ENCODE assay signal across 26 cellular contexts in genomic region chr2:191200910-191201309, GRCh38.
"Had no signal": no experiment of that assay in that cellular context is flagged by ENCODE, and none has a peak within 500 bp of the region (broad histone marks: within the 10 kb centered on the region; RNA-seq: fewer than 3 reads in every experiment).

No MANE protein-coding gene starts in this region.

- H3K9me3 Mint-ChIP-seq: effector memory CD8-positive, alpha-beta T cell; neural crest cell had no signal

- DNase-seq: activated CD4-positive, alpha-beta T cell treated with anti-CD3 and anti-CD28 coated beads for 36 hours; activated CD4-positive, alpha-beta T cell treated with anti-CD3 and anti-CD28 coated beads, Interleukin-2, amount 50 U/mL, for 48 hours; activated CD4-positive, CD25-positive, alpha-beta regulatory T cell; activated CD8-positive, alpha-beta memory T cell treated with anti-CD3 and anti-CD28 coated beads, Interleukin-2, amount 50 U/mL, for 48 hours; activated naive CD4-positive, alpha-beta T cell treated with Interleukin-2 at 50 U/mL for 16 hours; activated T-cell treated with anti-CD3 and anti-CD28 coated beads, Interleukin-2, amount 50 U/mL, for 24 hours; aorta; body of pancreas; cortex of kidney; effector memory CD8-positive, alpha-beta T cell; foreskin fibroblast; heart left ventricle; hypothalamus; kidney glomerular epithelial cell; left ventricle myocardium inferior; naive B cell; nucleus accumbens; spleen; stimulated activated naive CD4-positive, alpha-beta T cell treated with Interleukin-2 at 50 U/mL for 16 hours; transverse colon had no signal

- ATAC-seq: activated CD4-positive, alpha-beta T cell treated with anti-CD3 and anti-CD28 coated beads for 36 hours; body of pancreas; effector memory CD8-positive, alpha-beta T cell; heart left ventricle had no signal

- H3K9me3 ChIP-seq: body of pancreas, right atrium auricular region, spleen, transverse colon had no signal

- H3K4me3 Mint-ChIP-seq: activated CD4-positive, alpha-beta T cell treated with anti-CD3 and anti-CD28 coated beads for 36 hours; activated naive CD8-positive, alpha-beta T cell; activated T-cell treated with anti-CD3 and anti-CD28 coated beads, Interleukin-2, amount 50 U/mL, for 24 hours; neural crest cell; T-helper 2 cell treated with Interferon-gamma antibody and Interleukin-4, amounts not matched to agents 5 μg/mL and 100 μg/mL, for 36 hours had no signal

- H3K27me3 ChIP-seq: body of pancreas, cardiac muscle cell, heart left ventricle, right atrium auricular region, spleen, transverse colon had no signal

- H3K36me3 ChIP-seq: cardiac muscle cell, heart left ventricle, left ventricle myocardium inferior, right atrium auricular region, spleen, transverse colon had no signal

- H3K36me3 Mint-ChIP-seq: naive B cell had no signal

- H3K27ac ChIP-seq: cardiac muscle cell, left ventricle myocardium inferior, right atrium auricular region, transverse colon had no signal

- H3K27ac Mint-ChIP-seq: activated CD4-positive, alpha-beta T cell treated with anti-CD3 and anti-CD28 coated beads for 36 hours; activated naive CD8-positive, alpha-beta T cell; activated T-cell treated with anti-CD3 and anti-CD28 coated beads, Interleukin-2, amount 50 U/mL, for 24 hours; naive B cell; T-helper 2 cell treated with Interferon-gamma antibody and Interleukin-4, amounts not matched to agents 5 μg/mL and 100 μg/mL, for 36 hours had no signal

- H3K4me3 ChIP-seq: body of pancreas, cardiac muscle cell, heart left ventricle, left ventricle myocardium inferior, lung, right atrium auricular region, spleen, transverse colon had no signal

- H3K27me3 Mint-ChIP-seq: activated CD4-positive, alpha-beta T cell treated with anti-CD3 and anti-CD28 coated beads for 36 hours; activated naive CD8-positive, alpha-beta T cell; activated T-cell treated with anti-CD3 and anti-CD28 coated beads, Interleukin-2, amount 50 U/mL, for 24 hours; effector memory CD8-positive, alpha-beta T cell; naive B cell had no signal
